Comparison of ENCODE assay signal across 8 cellular contexts in genomic region chr20:50817776-50818172, GRCh38. TPM values are rescaled to one million over a fixed set of nuclear protein-coding genes. Genes with fewer than 3 reads are reported as not detected.
DNase-seq lines count a peak whose midpoint lies in the region; ATAC-seq and TF ChIP-seq lines count a peak whose summit lies in the region.
"Had no signal": no experiment of that assay in that cellular context is flagged by ENCODE, and none has a peak within 500 bp of the region (broad histone marks: within the 10 kb centered on the region; RNA-seq: fewer than 3 reads in every experiment).

No MANE protein-coding gene starts in this region.

- H3K79me2 ChIP-seq in fibroblast of lung (ENCODE audit: control insufficient read depth, insufficient read depth, low read length), result no peaks in the 10 kb centered on the region

- H3K4me1 ChIP-seq in HUES48 (ENCODE audit: control insufficient read depth, insufficient read depth, low read length) (peaks cover 10% of the 10 kb centered on the region), fibroblast of lung (ENCODE audit: control insufficient read depth, extremely low read depth, insufficient read depth, low read length) (peaks cover 14% of the 10 kb centered on the region), BE2C (peaks cover 10% of the 10 kb centered on the region; the same call in 1 of the 2 replicates)

- no peak for ATAC-seq in WTC11
- ATAC-seq in stimulated activated effector memory CD8-positive, alpha-beta T cell treated with anti-CD3 and anti-CD28 coated beads, Interleukin-12 subunit alpha, Interleukin-12 subunit beta, amount 100 ng/mL, for 72 hours, result no peak
- no peak for ATAC-seq in GM21529 (IDR thresholded peaks at IDR 0.05; ENCODE audit: unreplicated experiment)

- POLR2A ChIA-PET in WTC11 (lab: Charles Lee), result interaction anchor here (1.0 to 1.4 kb wide), 4 partner anchors 53 to 114 kb away, joined by 3 to 7 read pairs (median 4); partner anchors contain the start of gene ADNP

- H3K4me2 ChIP-seq in fibroblast of lung (ENCODE audit: extremely low read depth, insufficient read depth, low read length), result no peak overlapping the region

- H3K9me3 Mint-ChIP-seq in WTC11, result no peaks in the 10 kb centered on the region
- H3K9me3 Mint-ChIP-seq in stimulated activated effector memory CD8-positive, alpha-beta T cell treated with anti-CD3 and anti-CD28 coated beads, Interleukin-12 subunit alpha, Interleukin-12 subunit beta, amount 100 ng/mL, for 72 hours, result no peaks in the 10 kb centered on the region

- H3K36me3 ChIP-seq in HUES48 (ENCODE audit: control insufficient read depth, insufficient read depth, low read length) (no peaks in the 10 kb centered on the region), fibroblast of lung (ENCODE audit: control insufficient read depth, insufficient read depth, low read length) (no peaks in the 10 kb centered on the region), BE2C (no peaks in the 10 kb centered on the region)
- H3K36me3 ChIP-seq: heart left ventricle had no signal

- H3K27ac Mint-ChIP-seq in WTC11, result peak overlapping the region; percentile 99
- peak overlapping the region; percentile 99 for H3K27ac Mint-ChIP-seq in stimulated activated effector memory CD8-positive, alpha-beta T cell treated with anti-CD3 and anti-CD28 coated beads, Interleukin-12 subunit alpha, Interleukin-12 subunit beta, amount 100 ng/mL, for 72 hours

- H3K36me3 Mint-ChIP-seq in WTC11, result peaks cover 3% of the 10 kb centered on the region
- H3K36me3 Mint-ChIP-seq in stimulated activated effector memory CD8-positive, alpha-beta T cell treated with anti-CD3 and anti-CD28 coated beads, Interleukin-12 subunit alpha, Interleukin-12 subunit beta, amount 100 ng/mL, for 72 hours, result peaks cover 16% of the 10 kb centered on the region

- in situ Hi-C loops in GM13976 (cut with MboI; ENCODE audit: low sequenced_read_pairs, unreplicated experiment), result loop anchor here (10.0 kb wide), 1 partner anchor 117 kb away; the partner anchor contains the start of gene ADNP

- CTCF ChIA-PET in WTC11 (lab: Charles Lee), result interaction anchor here (0.6 to 2.7 kb wide), 16 partner anchors 16 to 154 kb away, joined by 3 to 22 read pairs (median 5); partner anchors contain the start of gene BCAS4

- no peak overlapping the region for H3K4me3 Mint-ChIP-seq in WTC11
- H3K4me3 Mint-ChIP-seq in stimulated activated effector memory CD8-positive, alpha-beta T cell treated with anti-CD3 and anti-CD28 coated beads, Interleukin-12 subunit alpha, Interleukin-12 subunit beta, amount 100 ng/mL, for 72 hours, result peak overlapping the region; percentile 61

- TF ChIP-seq CTCF in WTC11 (IDR thresholded peaks at IDR 0.05) (no peak), fibroblast of lung (conservative IDR thresholded peaks at IDR 0.05 in 1 of 2, IDR thresholded peaks at IDR 0.05 in 1 of 2; ENCODE audit: low read depth in 1 of 2, low read length in 2 of 2) (no peak), BE2C (IDR thresholded peaks at IDR 0.05; ENCODE audit: low read depth, low read length) (no peak), GM13976 (IDR thresholded peaks at IDR 0.05; ENCODE audit: borderline replicate concordance, control extremely low read depth, extremely low read depth, insufficient read depth, missing control alignments) (no peak)

- H3K27me3 Mint-ChIP-seq in WTC11 (ENCODE audit: low read depth), result no peaks in the 10 kb centered on the region; the same call in 1 of the 2 replicates

- no peaks in the 10 kb centered on the region for H3K9me3 ChIP-seq in HUES48 (ENCODE audit: control insufficient read depth, insufficient read depth, low read length)
- H3K9me3 ChIP-seq in fibroblast of lung (ENCODE audit: control insufficient read depth, insufficient read depth, low read depth, low read length), result no peaks in the 10 kb centered on the region
- no peaks in the 10 kb centered on the region for H3K9me3 ChIP-seq in BE2C
- H3K9me3 ChIP-seq: heart left ventricle had no signal

- no peaks in the 10 kb centered on the region for H4K20me1 ChIP-seq in fibroblast of lung (ENCODE audit: control insufficient read depth, extremely low read depth, insufficient read depth, low read length)

- H3K27ac ChIP-seq in HUES48 (ENCODE audit: low read depth, low read length), result peak overlapping the region; percentile 47
- no peak overlapping the region for H3K27ac ChIP-seq in fibroblast of lung (ENCODE audit: insufficient read depth, low read length)

- no peaks in the 10 kb centered on the region for H3K27me3 ChIP-seq in HUES48 (ENCODE audit: control insufficient read depth, insufficient read depth, low read length)
- no peaks in the 10 kb centered on the region for H3K27me3 ChIP-seq in fibroblast of lung (ENCODE audit: control insufficient read depth, insufficient read depth, low read length)
- no peaks in the 10 kb centered on the region for H3K27me3 ChIP-seq in BE2C
- H3K27me3 ChIP-seq: heart left ventricle had no signal

- peaks cover 25% of the 10 kb centered on the region for H3K4me1 Mint-ChIP-seq in WTC11
- H3K4me1 Mint-ChIP-seq in stimulated activated effector memory CD8-positive, alpha-beta T cell treated with anti-CD3 and anti-CD28 coated beads, Interleukin-12 subunit alpha, Interleukin-12 subunit beta, amount 100 ng/mL, for 72 hours, result peaks cover 41% of the 10 kb centered on the region

- H3K4me3 ChIP-seq in HUES48 (ENCODE audit: low read depth, low read length) (no peak overlapping the region), fibroblast of lung (replicated peaks in 1 of 4; ENCODE audit: control extremely low read depth in 1 of 4, insufficient read depth in 1 of 4, low read depth in 3 of 4, low read length in 4 of 4) (no peak overlapping the region), BE2C (ENCODE audit: low read depth, low read length) (no peak overlapping the region; the same call in 1 of the 2 replicates)
- H3K4me3 ChIP-seq: heart left ventricle had no signal

- DNase-seq in WTC11 (ENCODE audit: low spot score) (no peak), fibroblast of lung (ENCODE audit: low read depth in 2 of 2) (no peak), BE2C (no peak), GM13976 (ENCODE audit: low spot score) (no peak)
- DNase-seq in stimulated activated effector memory CD8-positive, alpha-beta T cell treated with anti-CD3 and anti-CD28 coated beads, Interleukin-12 subunit alpha, Interleukin-12 subunit beta, amount 100 ng/mL, for 72 hours (ENCODE audit: low spot score in 2 of 2), result no peak

- peak overlapping the region; percentile 38 for H2AFZ ChIP-seq in fibroblast of lung (ENCODE audit: low read length)

- peak overlapping the region; percentile 45 for H3K9ac ChIP-seq in HUES48 (ENCODE audit: low read depth, low read length)
- H3K9ac ChIP-seq in fibroblast of lung (ENCODE audit: insufficient read depth, low read length), result no peak overlapping the region

TF ChIP-seq in WTC11, 78 proteins besides CTCF, POLR2A, EP300 and RAD21 (continues in another document):
- TF ChIP-seq ZBTB43 (CRISPR knock-in tag; IDR thresholded peaks at IDR 0.05) (no peak), ZNF671 (CRISPR knock-in tag; IDR thresholded peaks at IDR 0.05) (no peak), FOXP1 (CRISPR knock-in tag; IDR thresholded peaks at IDR 0.05; ENCODE audit: borderline replicate concordance) (no peak), JUN (CRISPR knock-in tag; IDR thresholded peaks at IDR 0.05) (no peak), OVOL2 (CRISPR knock-in tag; IDR thresholded peaks at IDR 0.05; ENCODE audit: borderline replicate concordance) (no peak), FOXJ3 (CRISPR knock-in tag; IDR thresholded peaks at IDR 0.05; ENCODE audit: borderline replicate concordance) (no peak), PREB (CRISPR knock-in tag; IDR thresholded peaks at IDR 0.05; ENCODE audit: borderline replicate concordance) (no peak), HMGXB4 (CRISPR knock-in tag; IDR thresholded peaks at IDR 0.05) (no peak), TEAD1 (CRISPR knock-in tag; IDR thresholded peaks at IDR 0.05) (no peak), ZBTB21 (CRISPR knock-in tag; IDR thresholded peaks at IDR 0.05; ENCODE audit: borderline replicate concordance) (no peak), ZNF121 (CRISPR knock-in tag; IDR thresholded peaks at IDR 0.05) (no peak)

RNA-seq across cellular contexts. Expression of gene BCAS4, which starts 22.9 kb away (rescaled TPM):
- total RNA-seq in WTC11 (2021) (25.8 to 31.0 TPM (median 29.8 TPM) in 3 replicates), fibroblast of lung (12.1 and 33.7 TPM in 2 replicates)
- 14.1 and 26.0 TPM in 2 replicates for polyA plus RNA-seq in fibroblast of lung
- 13.7 and 24.6 TPM in 2 replicates for polyA plus RNA-seq in fibroblast of lung (2012)
- polyA minus RNA-seq in fibroblast of lung (ENCODE audit: low replicate concordance), result 5.2 and 13.9 TPM in 2 replicates
- 14.5 TPM for polyA plus RNA-seq in BE2C (2012; ENCODE audit: insufficient read depth, insufficient read length, low read depth)
